ENCODE assay signal across 1 cellular context in genomic region chr12:96098631-96099030, GRCh38.
TF ChIP-seq lines count a peak whose summit lies in the region.

No MANE protein-coding gene starts in this region.

TF ChIP-seq in GM23338, 12 proteins besides CTCF, POLR2A, EP300 and RAD21 (continued from another document):
- TF ChIP-seq REST (IDR thresholded peaks at IDR 0.05; ENCODE audit: unreplicated experiment), result no peak
